ENCODE assay signal across 19 cellular contexts in the genomic region with DNA sequence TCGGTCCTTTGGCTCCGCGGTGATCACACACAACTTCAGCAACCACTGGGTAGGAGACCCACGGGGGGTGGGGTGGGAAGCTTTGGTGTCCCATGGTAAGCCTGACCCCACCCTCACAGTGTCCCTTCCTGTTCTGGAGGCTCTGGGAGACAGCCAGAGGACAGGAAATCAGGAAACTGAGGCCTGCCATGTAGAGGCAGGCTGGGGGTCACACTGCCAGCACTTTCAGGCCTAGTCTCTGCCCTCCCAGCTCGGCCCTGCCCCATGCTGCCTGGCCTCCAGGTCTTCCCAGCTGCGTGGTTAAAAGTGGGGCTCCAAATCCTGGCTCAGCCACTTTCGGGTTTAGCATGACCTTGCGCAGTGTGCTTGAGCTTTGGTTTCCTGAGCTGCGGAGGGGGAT. TPM values are rescaled to one million over a fixed set of nuclear protein-coding genes. Genes with fewer than 3 reads are reported as not detected.
A peak's percentile ranks its signal among the peaks of the same experiment; 100 is the strongest.
DNase-seq lines count a peak whose midpoint lies in the region; ATAC-seq and TF ChIP-seq lines count a peak whose summit lies in the region.
"Had no signal": no experiment of that assay in that cellular context is flagged by ENCODE, and none has a peak within 500 bp of the region (broad histone marks: within the 10 kb centered on the region; RNA-seq: fewer than 3 reads in every experiment).

No MANE protein-coding gene starts in this region.

- H3K27ac Mint-ChIP-seq in activated CD8-positive, alpha-beta memory T cell treated with anti-CD3 and anti-CD28 coated beads, Interleukin-2, amount 10 ng/mL, durations not matched to agents 7 days and 5 days: no peak overlapping the region
- H3K27ac Mint-ChIP-seq in type B pancreatic cell: no peak overlapping the region
- H3K27ac Mint-ChIP-seq: CD8-positive, alpha-beta T cell; progenitor cell of endocrine pancreas had no signal

- H3K36me3 ChIP-seq in mucosa of descending colon (ENCODE audit: low read depth): no peaks in the 10 kb centered on the region

- no peak for ATAC-seq in activated CD8-positive, alpha-beta memory T cell treated with anti-CD3 and anti-CD28 coated beads, Interleukin-2, amount 10 ng/mL, durations not matched to agents 7 days and 5 days
- ATAC-seq in Right ventricle myocardium superior (ENCODE audit: poor library complexity) (no peak), mucosa of descending colon (no peak)
- ATAC-seq: CD8-positive, alpha-beta T cell had no signal

- H3K4me3 Mint-ChIP-seq in activated CD8-positive, alpha-beta memory T cell treated with anti-CD3 and anti-CD28 coated beads, Interleukin-2, amount 10 ng/mL, durations not matched to agents 7 days and 5 days: no peak overlapping the region
- H3K4me3 Mint-ChIP-seq in type B pancreatic cell: no peak overlapping the region
- H3K4me3 Mint-ChIP-seq: CD8-positive, alpha-beta T cell had no signal

- CTCF ChIA-PET in activated CD8-positive, alpha-beta memory T cell treated with anti-CD3 and anti-CD28 coated beads, Interleukin-2, amount 10 ng/mL, durations not matched to agents 7 days and 5 days (lab: Charles Lee): interaction anchor here (1.4 kb wide), 1 partner anchor 16 kb away, joined by 5 read pairs; no protein-coding TSS in a partner anchor

- H3K27me3 Mint-ChIP-seq in activated CD8-positive, alpha-beta memory T cell treated with anti-CD3 and anti-CD28 coated beads, Interleukin-2, amount 10 ng/mL, durations not matched to agents 7 days and 5 days: no peaks in the 10 kb centered on the region
- no peaks in the 10 kb centered on the region for H3K27me3 Mint-ChIP-seq in type B pancreatic cell

- no peaks in the 10 kb centered on the region for H3K4me1 Mint-ChIP-seq in activated CD8-positive, alpha-beta memory T cell treated with anti-CD3 and anti-CD28 coated beads, Interleukin-2, amount 10 ng/mL, durations not matched to agents 7 days and 5 days
- peaks cover 13% of the 10 kb centered on the region for H3K4me1 Mint-ChIP-seq in type B pancreatic cell (ENCODE audit: unreplicated experiment)

- no peaks in the 10 kb centered on the region for H3K36me3 Mint-ChIP-seq in activated CD8-positive, alpha-beta memory T cell treated with anti-CD3 and anti-CD28 coated beads, Interleukin-2, amount 10 ng/mL, durations not matched to agents 7 days and 5 days
- no peaks in the 10 kb centered on the region for H3K36me3 Mint-ChIP-seq in type B pancreatic cell
- H3K36me3 Mint-ChIP-seq: CD8-positive, alpha-beta T cell had no signal

- H3K9me3 ChIP-seq in mucosa of descending colon: no peaks in the 10 kb centered on the region

- no peak overlapping the region for H3K4me3 ChIP-seq in mucosa of descending colon

- intact Hi-C loops in Right ventricle myocardium superior (cut with DNase I): no loop called here
- intact Hi-C loops in mucosa of descending colon (cut with DNase I, micrococcal nuclease): no loop called here

- TF ChIP-seq CTCF in mucosa of descending colon (IDR thresholded peaks at IDR 0.05): no peak
- TF ChIP-seq CTCF in type B pancreatic cell (conservative IDR thresholded peaks at IDR 0.05): no peak

- H3K4me1 ChIP-seq in mucosa of descending colon (ENCODE audit: low read depth): peaks cover 4% of the 10 kb centered on the region

- peak; percentile 30 for DNase-seq in activated CD8-positive, alpha-beta memory T cell treated with anti-CD3 and anti-CD28 coated beads for 24 hours
- no peak for DNase-seq in activated CD8-positive, alpha-beta memory T cell treated with anti-CD3 and anti-CD28 coated beads, Interleukin-2, amount 10 ng/mL, durations not matched to agents 7 days and 5 days
- DNase-seq in Right ventricle myocardium superior: peak; percentile 23
- DNase-seq in mucosa of descending colon: peak in 2 of 3 donors; percentile 17 to 22
- DNase-seq in type B pancreatic cell (ENCODE audit: extremely low spot score, unreplicated experiment): peak; percentile 50
- DNase-seq in retina: no peak
- DNase-seq in NCI-H146 treated with DMSO at 0.1 percent for 48 hours (lab: John Stamatoyannopoulos, UW; ENCODE audit: unreplicated experiment): no peak
- DNase-seq in DMS153 (lab: John Stamatoyannopoulos, UW): no peak
- DNase-seq: activated T-cell treated with anti-CD3 and anti-CD28 coated beads for 4 hours; amygdala; CD8-positive, alpha-beta T cell; NCI-H2081; NCI-H82 had no signal

- no peaks in the 10 kb centered on the region for H3K9me3 Mint-ChIP-seq in activated CD8-positive, alpha-beta memory T cell treated with anti-CD3 and anti-CD28 coated beads, Interleukin-2, amount 10 ng/mL, durations not matched to agents 7 days and 5 days (ENCODE audit: low read depth)
- H3K9me3 Mint-ChIP-seq in type B pancreatic cell: no peaks in the 10 kb centered on the region

RNA-seq across cellular contexts. Expression of a gene that starts 10.9 kb away (rescaled TPM):
- total RNA-seq in activated CD8-positive, alpha-beta memory T cell treated with anti-CD3 and anti-CD28 coated beads, Interleukin-2, amount 10 ng/mL, durations not matched to agents 7 days and 5 days: under 1 TPM in 1 of 2 experiments, not detected in 1; 0.15 TPM
- 236 TPM for total RNA-seq in Right ventricle myocardium superior
- 10 to 100 TPM; 43.0 to 89.6 (median 48.1) TPM for total RNA-seq in mucosa of descending colon
- 1.7 and 6.0 TPM in 2 replicates for total RNA-seq in type B pancreatic cell (ENCODE audit: low replicate concordance)

RNA-seq across cellular contexts. Expression of a gene that starts 41.2 kb away (rescaled TPM):
- total RNA-seq in activated CD8-positive, alpha-beta memory T cell treated with anti-CD3 and anti-CD28 coated beads, Interleukin-2, amount 10 ng/mL, durations not matched to agents 7 days and 5 days: not detected
- total RNA-seq in Right ventricle myocardium superior: not detected
- total RNA-seq in mucosa of descending colon: not detected
- not detected in 2 replicates for total RNA-seq in type B pancreatic cell (ENCODE audit: low replicate concordance)
- total RNA-seq: A172; CD8-positive, alpha-beta T cell; mononuclear cell; progenitor cell of endocrine pancreas; RPMI7951; T-helper 1 cell treated with Interleukin-12 subunit alpha and Interleukin-12 subunit beta and Interleukin-4 antibody, amounts not matched to agents 30 ng/mL and 1 ng/mL, for 36 hours; urinary bladder had no signal

Comparison
In these comparisons a context has a peak if more than half of its experiments do, and no peak if none do; other contexts are left out.
1. DNase-seq: peak in activated CD8-positive, alpha-beta memory T cell treated with anti-CD3 and anti-CD28 coated beads for 24 hours (single experiment), Right ventricle myocardium superior (single experiment), mucosa of descending colon (2 of 3) and type B pancreatic cell (single experiment); none in activated CD8-positive, alpha-beta memory T cell treated with anti-CD3 and anti-CD28 coated beads, Interleukin-2, amount 10 ng/mL, durations not matched to agents 7 days and 5 days (single experiment), retina (single experiment), NCI-H146 treated with DMSO at 0.1 percent for 48 hours (single experiment) and DMS153 (single experiment).